Comparison of ENCODE assay signal across 9 cellular contexts in the genomic region with DNA sequence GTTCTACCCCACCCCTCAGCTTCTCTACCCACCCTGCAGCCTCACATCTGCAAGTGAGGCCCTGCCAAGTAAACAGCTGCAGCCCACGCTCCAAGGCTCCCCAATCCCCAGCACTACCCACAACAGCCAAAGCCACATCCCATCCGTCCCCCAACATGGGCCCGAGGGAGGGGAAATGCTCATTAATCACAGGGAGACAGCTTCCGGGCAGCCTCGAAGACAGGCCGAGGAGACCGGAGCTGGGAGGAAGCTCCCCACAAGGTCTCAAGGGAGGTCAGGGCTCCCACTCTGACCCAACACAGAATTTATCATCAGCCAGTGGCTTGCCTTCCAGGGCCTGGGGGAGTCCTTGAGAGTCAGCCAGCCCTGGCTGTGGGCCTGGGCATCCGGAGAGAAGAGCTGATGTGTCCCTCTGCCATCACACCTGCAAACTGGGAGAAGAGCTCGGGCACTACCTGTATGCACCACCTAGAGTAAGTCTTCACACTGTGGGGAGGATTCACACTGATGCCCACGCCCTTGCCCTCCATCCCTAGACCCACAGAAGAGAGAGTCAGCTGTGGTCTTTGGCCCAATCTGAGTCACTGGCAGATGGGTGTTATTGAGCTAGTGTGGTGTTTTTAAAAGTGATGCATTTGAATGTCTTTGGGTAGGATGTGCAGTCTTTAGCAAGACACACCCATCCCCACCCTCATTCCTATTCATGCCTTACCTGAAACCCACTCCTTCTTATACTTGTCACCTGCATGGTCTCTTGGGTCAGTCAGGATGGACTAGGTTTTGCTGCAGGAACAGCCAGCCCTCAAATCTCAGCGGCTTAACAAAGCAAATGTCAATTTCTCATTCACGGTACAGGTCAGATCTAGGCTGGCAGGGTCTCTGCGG.
DNase-seq lines count a peak whose midpoint lies in the region; ATAC-seq and TF ChIP-seq lines count a peak whose summit lies in the region.
"Had no signal": no experiment of that assay in that cellular context is flagged by ENCODE, and none has a peak within 500 bp of the region (broad histone marks: within the 10 kb centered on the region; RNA-seq: fewer than 3 reads in every experiment).

No MANE protein-coding gene starts in this region.

- H4K8ac ChIP-seq in H9 (replicated peaks; ENCODE audit: insufficient read length, low read depth, low read length): no peak overlapping the region

- POLR2A ChIA-PET in RWPE1 (lab: Yijun Ruan, JAX; ENCODE audit: low non-redundant PET): interaction anchor here (0.6 kb wide), 1 partner anchor 13 kb away, joined by 3 read pairs; no protein-coding TSS in a partner anchor
- POLR2A ChIA-PET in HEK293T (lab: Yijun Ruan, JAX): interaction anchor here (1.3 to 1.4 kb wide), 2 partner anchors 10 to 14 kb away, joined by 3 to 4 read pairs; no protein-coding TSS in a partner anchor

- H3K4me2 ChIP-seq in H9 (ENCODE audit: insufficient read depth, insufficient read length, low read length): no peak overlapping the region

- H2BK20ac ChIP-seq in H9 (ENCODE audit: low read depth, low read length, poor library complexity, severe bottlenecking): no peak overlapping the region

- no peaks in the 10 kb centered on the region for H3K79me2 ChIP-seq in H9 (ENCODE audit: insufficient read depth, low read length)

- TF ChIP-seq CTCF in RWPE1 (conservative IDR thresholded peaks at IDR 0.05; ENCODE audit: low read depth): no peak
- no peak for TF ChIP-seq CTCF in H9 (conservative IDR thresholded peaks at IDR 0.05)

- no peak overlapping the region for H3K9ac ChIP-seq in H9 (ENCODE audit: extremely low read depth, insufficient read length, low read length)

- no peak overlapping the region for H3K23ac ChIP-seq in H9 (ENCODE audit: insufficient read length, low read depth, low read length)

- H3K4me1 Mint-ChIP-seq in H9: peaks cover 6 to 8% of the 10 kb centered on the region in 2 experiments

- H2BK5ac ChIP-seq in H9 (ENCODE audit: insufficient read length, low read length): no peak overlapping the region

- H2AFZ ChIP-seq in H9 (ENCODE audit: low read length): no peak overlapping the region

- H2BK120ac ChIP-seq in H9 (ENCODE audit: low read depth, low read length, poor library complexity, severe bottlenecking): no peak overlapping the region

- WGBS in H9 (ENCODE audit: extremely low coverage, insufficient read length, low lambda C conversion rate): no CpG with 5 or more reads among the region's 13 CpGs

- no peak overlapping the region for H3K56ac ChIP-seq in H9 (ENCODE audit: insufficient read length, low read depth, low read length)

- H3K14ac ChIP-seq in H9 (ENCODE audit: insufficient read depth, low read length): no peak overlapping the region; the same call in 1 of the 2 replicates

- no peak overlapping the region for H2AK5ac ChIP-seq in H9 (ENCODE audit: insufficient read length, low read length)

- no peak overlapping the region for H3T11ph ChIP-seq in H9 (ENCODE audit: low read length)

- H4K91ac ChIP-seq in H9 (ENCODE audit: insufficient read length, low read depth, low read length): no peak overlapping the region

- H3K27ac Mint-ChIP-seq in H9: no peak overlapping the region
- H3K27ac Mint-ChIP-seq: progenitor cell of endocrine pancreas had no signal

- no peaks in the 10 kb centered on the region for H3K23me2 ChIP-seq in H9 (ENCODE audit: insufficient read length, low read depth, low read length, poor library complexity, severe bottlenecking)

- no peak overlapping the region for H3K4ac ChIP-seq in H9 (ENCODE audit: low read depth, low read length)

- no peak overlapping the region for H3K18ac ChIP-seq in H9 (ENCODE audit: insufficient read length, low read depth, low read length)

- no peak overlapping the region for H2BK15ac ChIP-seq in H9 (ENCODE audit: low read depth, low read length)

- H3K4me3 Mint-ChIP-seq in H9: no peak overlapping the region; a peak in 1 of 5 replicates

- DNase-seq in AG08395 (ENCODE audit: low spot score): peak; percentile 82
- no peak for DNase-seq in RWPE1 (ENCODE audit: low spot score)
- peak; percentile 93 for DNase-seq in left kidney (ENCODE audit: low read depth, low spot score)
- no peak for DNase-seq in HK-2 (ENCODE audit: unreplicated experiment)
- no peak for DNase-seq in DMS79 (lab: John Stamatoyannopoulos, UW)
- no peak for DNase-seq in H9
- DNase-seq in HEK293T (ENCODE audit: extremely low spot score): no peak

- H3K9me3 Mint-ChIP-seq in H9: no peaks in the 10 kb centered on the region; a peak in 1 of 5 replicates

- no peaks in the 10 kb centered on the region for H3K4me1 ChIP-seq in H9 (ENCODE audit: insufficient read depth, low read length)

- no peaks in the 10 kb centered on the region for H4K20me1 ChIP-seq in H9 (ENCODE audit: control insufficient read depth, insufficient read depth, insufficient read length)

- CTCF ChIA-PET in RWPE1 (lab: Yijun Ruan, JAX): interaction anchor here (1.0 to 1.1 kb wide), 2 partner anchors 13 to 21 kb away, joined by 3 to 4 read pairs; no protein-coding TSS in a partner anchor
- CTCF ChIA-PET in HEK293T (lab: Yijun Ruan, JAX): no interaction called here

- no peaks in the 10 kb centered on the region for H3K27me3 ChIP-seq in H9 (ENCODE audit: insufficient read depth, low read length)

- H3K27ac ChIP-seq in RWPE1: peak overlapping the region; percentile 31
- H3K27ac ChIP-seq in H9 (ENCODE audit: insufficient read length, low read depth, low read length): no peak overlapping the region

- peak; percentile 60 for ATAC-seq in GM21825 (IDR thresholded peaks at IDR 0.05; ENCODE audit: unreplicated experiment)

- H3K36me3 Mint-ChIP-seq in H9 (ENCODE audit: insufficient read depth in 1 of 3, low read depth in 3 of 3): no peaks in the 10 kb centered on the region; a peak in 1 of 7 replicates

- no peak overlapping the region for H4K5ac ChIP-seq in H9 (ENCODE audit: insufficient read length, low read depth, low read length)

- no peaks in the 10 kb centered on the region for H3K79me1 ChIP-seq in H9 (ENCODE audit: insufficient read depth, low read depth, low read length, poor library complexity, severe bottlenecking)

- no peak overlapping the region for H2BK12ac ChIP-seq in H9 (ENCODE audit: insufficient read length, low read depth, low read length)

- no peaks in the 10 kb centered on the region for H3K9me3 ChIP-seq in H9 (ENCODE audit: control insufficient read depth, low read depth, low read length)

- peaks cover 12% of the 10 kb centered on the region for H3K27me3 Mint-ChIP-seq in H9 (ENCODE audit: low read depth)

TF ChIP-seq in HEK293T, 16 proteins besides CTCF, POLR2A, EP300 and RAD21:
- TF ChIP-seq BHLHE40 (IDR thresholded peaks at IDR 0.05; ENCODE audit: borderline replicate concordance): no peak
- TF ChIP-seq ARNT (IDR thresholded peaks at IDR 0.05): no peak

Comparison
In these comparisons a context has a peak if more than half of its experiments do, and no peak if none do; other contexts are left out.
1. DNase-seq: peak in AG08395 (single experiment) and left kidney (single experiment); none in RWPE1 (single experiment), HK-2 (single experiment), DMS79 (single experiment), H9 (single experiment) and HEK293T (single experiment).